8 cellular contexts compared by ENCODE assay signal in genomic region chr1:59013276-59013927, GRCh38.
DNase-seq lines count a peak whose midpoint lies in the region; ATAC-seq, FAIRE-seq and TF ChIP-seq lines count a peak whose summit lies in the region.

No MANE protein-coding gene starts in this region.

- peak overlapping the region; percentile 74 for H3K4me2 ChIP-seq in astrocyte (ENCODE audit: low read length)

- ATAC-seq in HG03025 (IDR thresholded peaks at IDR 0.05; ENCODE audit: low FRiP score, unreplicated experiment) (peak; percentile 43), thoracic aorta (ENCODE audit: insufficient number of reproducible peaks, low FRiP score, low read depth) (no peak)
- no peak for ATAC-seq in activated CD4-positive, alpha-beta T cell treated with anti-CD3 and anti-CD28 coated beads for 36 hours

- H3K4me1 ChIP-seq in astrocyte (ENCODE audit: insufficient read depth, low read length) (peaks cover 31% of the 10 kb centered on the region), kidney (ENCODE audit: control insufficient read depth in 1 of 2, insufficient read depth in 1 of 2, low read depth in 1 of 2, low read length in 2 of 2) (peaks cover 15 to 17% of the 10 kb centered on the region in 2 donors), thoracic aorta (ENCODE audit: control insufficient read depth in 1 of 2, low read depth in 2 of 2) (peaks cover 11 to 22% of the 10 kb centered on the region in 2 donors)

- H3K27ac ChIP-seq in astrocyte (ENCODE audit: low read depth, low read length) (peak overlapping the region; percentile 55), kidney (ENCODE audit: low read depth in 2 of 2, low read length in 2 of 2) (peak overlapping the region; percentile 86 to 96), thoracic aorta (peak overlapping the region; percentile 73 to 84)

- TF ChIP-seq CTCF in astrocyte (IDR thresholded peaks at IDR 0.05; ENCODE audit: insufficient read depth, low read depth, low read length) (no peak), kidney (IDR thresholded peaks at IDR 0.05; ENCODE audit: borderline replicate concordance, extremely low read depth, insufficient read depth) (no peak), thoracic aorta (IDR thresholded peaks at IDR 0.05) (no peak)

- peak overlapping the region; percentile 78 for H3K27ac Mint-ChIP-seq in astrocyte (ENCODE audit: unreplicated experiment)
- no peak overlapping the region for H3K27ac Mint-ChIP-seq in activated CD4-positive, alpha-beta T cell treated with anti-CD3 and anti-CD28 coated beads for 36 hours

- peaks cover 2% of the 10 kb centered on the region for H3K9me3 Mint-ChIP-seq in astrocyte (ENCODE audit: unreplicated experiment)
- peaks cover under 1% of the 10 kb centered on the region for H3K9me3 Mint-ChIP-seq in activated CD4-positive, alpha-beta T cell treated with anti-CD3 and anti-CD28 coated beads for 36 hours (ENCODE audit: low read depth)

- H3K9me3 ChIP-seq in astrocyte (ENCODE audit: insufficient read depth, low read depth, low read length) (no peaks in the 10 kb centered on the region), kidney (ENCODE audit: control insufficient read depth in 1 of 2, low read length in 2 of 2) (no peaks in the 10 kb centered on the region), thoracic aorta (no peaks in the 10 kb centered on the region)

- CTCF ChIA-PET in activated CD4-positive, alpha-beta T cell treated with anti-CD3 and anti-CD28 coated beads for 36 hours (lab: Charles Lee), result interaction anchor here (0.8 kb wide), 1 partner anchor 934 kb away, joined by 3 read pairs; no protein-coding TSS in a partner anchor

- POLR2A ChIA-PET in activated CD4-positive, alpha-beta T cell treated with anti-CD3 and anti-CD28 coated beads for 36 hours (lab: Charles Lee), result no interaction called here

- H3K27me3 Mint-ChIP-seq in astrocyte (ENCODE audit: low read depth, unreplicated experiment), result no peaks in the 10 kb centered on the region
- peaks cover 3% of the 10 kb centered on the region for H3K27me3 Mint-ChIP-seq in activated CD4-positive, alpha-beta T cell treated with anti-CD3 and anti-CD28 coated beads for 36 hours

- no peaks in the 10 kb centered on the region for H3K36me3 ChIP-seq in astrocyte (ENCODE audit: insufficient read depth, low read length)
- no peaks in the 10 kb centered on the region for H3K36me3 ChIP-seq in kidney (ENCODE audit: control insufficient read depth in 1 of 2, insufficient read depth in 2 of 2, low read length in 2 of 2)
- no peaks in the 10 kb centered on the region for H3K36me3 ChIP-seq in thoracic aorta

- peaks cover 2% of the 10 kb centered on the region for H3K36me3 Mint-ChIP-seq in astrocyte (ENCODE audit: low read depth, unreplicated experiment)
- H3K36me3 Mint-ChIP-seq in activated CD4-positive, alpha-beta T cell treated with anti-CD3 and anti-CD28 coated beads for 36 hours (ENCODE audit: low read depth), result no peaks in the 10 kb centered on the region

- peak; percentile 39 for TF ChIP-seq POLR2A in GM19099 (IDR thresholded peaks at IDR 0.05; ENCODE audit: extremely low read depth, insufficient read length, low read depth)

- peak; percentile 28 for DNase-seq in astrocyte (ENCODE audit: low read depth)
- peak; percentile 82 for DNase-seq in kidney
- no peak for DNase-seq in thoracic aorta (ENCODE audit: low spot score)
- DNase-seq in GDM1 (lab: John Stamatoyannopoulos, UW), result no peak
- DNase-seq in activated CD4-positive, alpha-beta T cell treated with anti-CD3 and anti-CD28 coated beads for 36 hours, result no peak
- no peak for DNase-seq in NCI-H1048 (lab: John Stamatoyannopoulos, UW)

- H3K27me3 ChIP-seq in astrocyte (ENCODE audit: insufficient read depth, low read length) (no peaks in the 10 kb centered on the region), thoracic aorta (replicated peaks; ENCODE audit: insufficient read depth) (no peaks in the 10 kb centered on the region)

- H3K4me3 Mint-ChIP-seq in astrocyte (ENCODE audit: unreplicated experiment), result no peak overlapping the region
- no peak overlapping the region for H3K4me3 Mint-ChIP-seq in activated CD4-positive, alpha-beta T cell treated with anti-CD3 and anti-CD28 coated beads for 36 hours

- no peaks in the 10 kb centered on the region for H4K20me1 ChIP-seq in astrocyte (ENCODE audit: insufficient read depth, low read length)

- H3K9ac ChIP-seq in astrocyte (ENCODE audit: low read length) (peak overlapping the region; percentile 66), kidney (ENCODE audit: low read length in 2 of 2) (peak overlapping the region; percentile 59 to 71)

- no peaks in the 10 kb centered on the region for H3K79me2 ChIP-seq in astrocyte (ENCODE audit: insufficient read depth, low read length)

- peaks cover 35% of the 10 kb centered on the region for H3K4me1 Mint-ChIP-seq in astrocyte (ENCODE audit: low read depth, unreplicated experiment)
- peaks cover 5% of the 10 kb centered on the region for H3K4me1 Mint-ChIP-seq in activated CD4-positive, alpha-beta T cell treated with anti-CD3 and anti-CD28 coated beads for 36 hours

- peak overlapping the region; percentile 71 for H2AFZ ChIP-seq in astrocyte (ENCODE audit: low read depth, low read length)

- intact Hi-C loops in kidney (cut with DNase I), result no loop called here
- intact Hi-C loops in activated CD4-positive, alpha-beta T cell treated with anti-CD3 and anti-CD28 coated beads for 36 hours (cut with DNase I, micrococcal nuclease), result no loop called here

- H3K4me3 ChIP-seq in astrocyte (ENCODE audit: insufficient read depth, low read depth, low read length) (no peak overlapping the region), kidney (ENCODE audit: low read length in 2 of 2) (peak overlapping the region; percentile 36 to 44), thoracic aorta (peak overlapping the region; percentile 52)

- FAIRE-seq in astrocyte (lab: Jason Lieb, UNC) (peak; percentile 9), kidney (lab: Jason Lieb, UNC) (no peak)

Comparison
In these comparisons a context has a peak if more than half of its experiments do, and no peak if none do; other contexts are left out.
1. DNase-seq: peak in astrocyte (single experiment) and kidney (single experiment); none in thoracic aorta (single experiment), GDM1 (single experiment), activated CD4-positive, alpha-beta T cell treated with anti-CD3 and anti-CD28 coated beads for 36 hours (single experiment) and NCI-H1048 (single experiment).
2. Peak in every context shown above with its lines, with median percentiles within 50 percentile points of each other: H3K27ac ChIP-seq.